In genomic region chr6:51339728-51340127, GRCh38 we compare ENCODE assay signal across 20 cellular contexts.
A peak's percentile ranks its signal among the peaks of the same experiment; 100 is the strongest.
DNase-seq lines count a peak whose midpoint lies in the region; ATAC-seq, FAIRE-seq and TF ChIP-seq lines count a peak whose summit lies in the region.
"Had no signal": no experiment of that assay in that cellular context is flagged by ENCODE, and none has a peak within 500 bp of the region (broad histone marks: within the 10 kb centered on the region; RNA-seq: fewer than 3 reads in every experiment).

No MANE protein-coding gene starts in this region.

- no peak overlapping the region for H3K4me3 Mint-ChIP-seq in GM23338
- H3K4me3 Mint-ChIP-seq: activated CD4-positive, alpha-beta T cell treated with anti-CD3 and anti-CD28 coated beads, Interleukin-2, amount 10 ng/mL, durations not matched to agents 24 days and 14 days; CD4-positive, alpha-beta memory T cell had no signal

- no peaks in the 10 kb centered on the region for H3K36me3 Mint-ChIP-seq in GM23338 (ENCODE audit: low read depth)
- H3K36me3 Mint-ChIP-seq: CD4-positive, alpha-beta memory T cell had no signal

- H3K4me1 ChIP-seq in GM23338 (ENCODE audit: insufficient read depth) (peaks cover 8% of the 10 kb centered on the region), K562 (replicated peaks in 1 of 2; ENCODE audit: control insufficient read depth in 2 of 2, insufficient read depth in 2 of 2, low read length in 2 of 2) (no peaks in the 10 kb centered on the region), upper lobe of right lung (no peaks in the 10 kb centered on the region)
- H3K4me1 ChIP-seq: gastroesophageal sphincter, suprapubic skin had no signal

- TF ChIP-seq EP300 in K562 (IDR thresholded peaks at IDR 0.05; ENCODE audit: low read length), result no peak

- CTCF ChIA-PET in K562 (lab: Yijun Ruan, JAX; ENCODE audit: low intra/inter-chr PET ratio), result no interaction called here

- POLR2A ChIA-PET in K562 (lab: Yijun Ruan, JAX), result no interaction called here

- H3K4me1 Mint-ChIP-seq in GM23338, result no peaks in the 10 kb centered on the region
- H3K4me1 Mint-ChIP-seq: activated CD4-positive, alpha-beta T cell treated with anti-CD3 and anti-CD28 coated beads, Interleukin-2, amount 10 ng/mL, durations not matched to agents 24 days and 14 days; CD4-positive, alpha-beta memory T cell had no signal

- H4K20me1 ChIP-seq in GM23338 (replicated peaks; ENCODE audit: insufficient read depth) (no peaks in the 10 kb centered on the region), K562 (replicated peaks; ENCODE audit: control insufficient read depth, insufficient read depth, low read length) (no peaks in the 10 kb centered on the region)

- H3K79me2 ChIP-seq in GM23338 (replicated peaks; ENCODE audit: insufficient read depth), result no peaks in the 10 kb centered on the region
- H3K79me2 ChIP-seq in K562 (ENCODE audit: control insufficient read depth, insufficient read depth, low read length), result no peaks in the 10 kb centered on the region

- no peaks in the 10 kb centered on the region for H3F3A ChIP-seq in GM23338 (replicated peaks; ENCODE audit: low read depth)

- H3K4me3 ChIP-seq in GM23338 (no peak overlapping the region), K562 (no peak overlapping the region), upper lobe of right lung (no peak overlapping the region)
- H3K4me3 ChIP-seq: gastroesophageal sphincter, suprapubic skin had no signal

- 2% methylated on average over 5 of the region's 5 CpGs for WGBS in K562 (ENCODE audit: insufficient coverage, low coverage, missing lambda C conversion rate)

- H3K4me2 ChIP-seq in GM23338, result 0 out of 2 replicates have a peak overlapping the region, but pooled peaks have one; percentile 4
- H3K4me2 ChIP-seq in K562 (ENCODE audit: insufficient read depth, low read length), result no peak overlapping the region

- H3K27me3 Mint-ChIP-seq in GM23338 (ENCODE audit: insufficient read depth, low read depth, poor library complexity), result no peaks in the 10 kb centered on the region
- H3K27me3 Mint-ChIP-seq: activated CD4-positive, alpha-beta T cell treated with anti-CD3 and anti-CD28 coated beads, Interleukin-2, amount 10 ng/mL, durations not matched to agents 24 days and 14 days; CD4-positive, alpha-beta memory T cell had no signal

- no peaks in the 10 kb centered on the region for H3K36me3 ChIP-seq in GM23338 (ENCODE audit: insufficient read depth)
- no peaks in the 10 kb centered on the region for H3K36me3 ChIP-seq in K562 (ENCODE audit: control insufficient read depth, insufficient read depth, low read length)
- no peaks in the 10 kb centered on the region for H3K36me3 ChIP-seq in upper lobe of right lung
- H3K36me3 ChIP-seq: gastroesophageal sphincter, suprapubic skin had no signal

- DNase-seq in GM23338 (ENCODE audit: low spot score), result peak; percentile 60
- DNase-seq in M059J (ENCODE audit: low read depth), result peak; percentile 71
- no peak for DNase-seq in K562 (ENCODE audit: extremely low read depth in 1 of 4, low spot score in 3 of 4)
- peak; percentile 17 for DNase-seq in left kidney (ENCODE audit: low read depth, low spot score)
- DNase-seq in AML-193 (lab: John Stamatoyannopoulos, UW), result no peak
- DNase-seq in upper lobe of right lung, result no peak
- DNase-seq: activated CD4-positive, alpha-beta T cell treated with anti-CD3 and anti-CD28 coated beads, Interleukin-2, amount 10 ng/mL, durations not matched to agents 24 days and 14 days; activated effector memory CD4-positive, alpha-beta T cell treated with anti-CD3 and anti-CD28 coated beads, Interleukin-2, amount 50 U/mL, for 16 hours; CD4-positive, alpha-beta memory T cell; dermis blood vessel endothelial cell; DMS79; erythroblast; NCI-H146; right cardiac atrium; stimulated activated CD4-positive, alpha-beta T cell treated with anti-CD3 and anti-CD28 coated beads, Interleukin-15, amount 100 ng/mL, for 24 hours had no signal

- no peak overlapping the region for H3K27ac Mint-ChIP-seq in GM23338
- H3K27ac Mint-ChIP-seq: activated CD4-positive, alpha-beta T cell treated with anti-CD3 and anti-CD28 coated beads, Interleukin-2, amount 10 ng/mL, durations not matched to agents 24 days and 14 days; CD4-positive, alpha-beta memory T cell had no signal

- H3K9me2 ChIP-seq in GM23338 (ENCODE audit: insufficient read depth), result no peaks in the 10 kb centered on the region; the same call in 1 of the 2 replicates

- no TSS peak for BruUV-seq in K562 (replicated peaks; lab: Mats Ljungman, UMichigan)

- intact Hi-C loops in K562 (cut with micrococcal nuclease), result no loop called here
- intact Hi-C loops in upper lobe of right lung (cut with DNase I), result no loop called here

- H3K9me1 ChIP-seq in K562 (ENCODE audit: control insufficient read depth, insufficient read depth, low read length), result no peaks in the 10 kb centered on the region

- no peak for TF ChIP-seq RAD21 in K562 (CRISPR knock-in tag; conservative IDR thresholded peaks at IDR 0.05 in 1 of 2, IDR thresholded peaks at IDR 0.05 in 1 of 2)

- H2AFZ ChIP-seq in GM23338 (no peak overlapping the region), K562 (ENCODE audit: low read depth, low read length) (no peak overlapping the region)

- H3K9ac ChIP-seq in K562 (ENCODE audit: insufficient read depth in 1 of 2, low read depth in 2 of 2, low read length in 2 of 2), result no peak overlapping the region

- no peak overlapping the region for H3K27ac ChIP-seq in GM23338 (ENCODE audit: low read depth)
- no peak overlapping the region for H3K27ac ChIP-seq in K562 (ENCODE audit: extremely low read depth, low read depth, low read length)
- no peak overlapping the region for H3K27ac ChIP-seq in upper lobe of right lung
- H3K27ac ChIP-seq: gastroesophageal sphincter, suprapubic skin had no signal

- TF ChIP-seq CTCF in GM23338 (conservative IDR thresholded peaks at IDR 0.05; ENCODE audit: low read depth in 2 of 2) (no peak), K562 (IDR thresholded peaks at IDR 0.05 in 2 of 3, conservative IDR thresholded peaks at IDR 0.05 in 1 of 3; ENCODE audit: insufficient read depth in 2 of 3, low read depth in 1 of 3, low read length in 3 of 3) (no peak), upper lobe of right lung (IDR thresholded peaks at IDR 0.05) (no peak)

- in situ Hi-C loops in K562 (cut with MboI), result no loop called here

- ATAC-seq in GM23338 (peak; percentile 95), K562 (no peak), HG03342 (IDR thresholded peaks at IDR 0.05; ENCODE audit: unreplicated experiment) (no peak), upper lobe of right lung (no peak)
- ATAC-seq: gastroesophageal sphincter, right cardiac atrium, Right ventricle myocardium inferior had no signal

- TF ChIP-seq POLR2A in K562 (conservative IDR thresholded peaks at IDR 0.05), result no peak

- H3K27me3 ChIP-seq in GM23338 (ENCODE audit: insufficient read depth), result no peaks in the 10 kb centered on the region
- no peaks in the 10 kb centered on the region for H3K27me3 ChIP-seq in K562 (ENCODE audit: control insufficient read depth in 2 of 2, insufficient read depth in 2 of 2, low read length in 2 of 2)
- no peaks in the 10 kb centered on the region for H3K27me3 ChIP-seq in upper lobe of right lung
- H3K27me3 ChIP-seq: gastroesophageal sphincter, suprapubic skin had no signal

- H3K9me3 ChIP-seq in K562 (replicated peaks; ENCODE audit: control insufficient read depth, insufficient read depth, low read depth, low read length) (no peaks in the 10 kb centered on the region), upper lobe of right lung (no peaks in the 10 kb centered on the region)
- H3K9me3 ChIP-seq: gastroesophageal sphincter had no signal

- FAIRE-seq in K562 (lab: Jason Lieb, UNC), result no peak
- FAIRE-seq: TTC549 had no signal

- 0 out of 3 replicates have a peak, but pooled peaks cover under 1% of the 10 kb centered on the region for H3K9me3 Mint-ChIP-seq in GM23338
- H3K9me3 Mint-ChIP-seq: activated CD4-positive, alpha-beta T cell treated with anti-CD3 and anti-CD28 coated beads, Interleukin-2, amount 10 ng/mL, durations not matched to agents 24 days and 14 days had no signal

TF ChIP-seq in GM23338, 12 proteins besides CTCF, POLR2A, EP300 and RAD21:
- TF ChIP-seq JUNB (IDR thresholded peaks at IDR 0.05; ENCODE audit: unreplicated experiment) (no peak), CREB1 (CRISPR knock-in tag; IDR thresholded peaks at IDR 0.05; ENCODE audit: low read depth) (peak; percentile 89)

TF ChIP-seq in K562, 482 proteins besides CTCF, POLR2A, EP300 and RAD21 (continues in another document):
- TF ChIP-seq SOX6 (IDR thresholded peaks at IDR 0.05) (0 out of 2 replicates have a peak, but pooled peaks have one; percentile 34), E2F1 (CRISPR knock-in tag; IDR thresholded peaks at IDR 0.05) (no peak), TAF1 (IDR thresholded peaks at IDR 0.05; ENCODE audit: control insufficient read depth, extremely low read depth, insufficient read depth, low read length, severe bottlenecking) (no peak), ID3 (CRISPR knock-in tag; IDR thresholded peaks at IDR 0.05) (no peak), ID3 (tag; IDR thresholded peaks at IDR 0.05) (no peak), ATF1 (CRISPR knock-in tag; IDR thresholded peaks at IDR 0.05) (no peak), ATF1 (tag; IDR thresholded peaks at IDR 0.05) (peak; percentile 39; the same call in 1 of the 2 replicates), SMARCA4 (IDR thresholded peaks at IDR 0.05) (no peak)

Comparison
In these comparisons a context has a peak if more than half of its experiments do, and no peak if none do; other contexts are left out.
1. DNase-seq: peak in GM23338 (single experiment), M059J (single experiment) and left kidney (single experiment); none in K562 (0 of 4), AML-193 (0 of 2) and upper lobe of right lung (single experiment).